ENCODE assay signal across 14 cellular contexts in the genomic region with DNA sequence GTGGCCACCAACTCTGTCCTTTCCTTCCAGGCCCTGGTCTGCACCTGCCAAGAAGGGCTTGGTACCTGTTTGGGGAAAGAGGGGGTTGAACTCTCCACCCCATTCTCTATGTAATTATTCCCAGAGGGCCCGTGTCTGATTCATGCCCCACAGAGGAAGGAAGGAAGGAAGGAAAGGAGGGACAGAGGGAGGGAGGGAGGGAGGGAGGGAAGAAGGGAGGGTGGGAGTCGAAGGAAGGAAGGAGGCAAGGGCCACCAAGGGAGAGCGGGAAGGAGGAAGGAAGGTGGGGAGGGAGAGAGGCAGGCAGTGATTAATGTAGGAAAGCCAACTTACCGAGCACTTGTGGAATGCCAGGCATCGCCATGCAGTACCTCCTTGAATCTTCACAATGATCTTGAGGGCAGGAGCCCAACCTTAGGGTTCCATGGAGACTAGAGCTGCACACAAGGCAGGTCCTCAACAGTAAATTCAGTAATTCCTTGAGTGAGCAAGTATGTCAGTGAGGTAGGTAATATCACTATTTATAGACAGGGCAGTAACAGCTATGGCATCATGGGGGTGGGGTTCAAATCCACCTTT.
A peak's percentile ranks its signal among the peaks of the same experiment; 100 is the strongest.
DNase-seq lines count a peak whose midpoint lies in the region; ATAC-seq, FAIRE-seq and TF ChIP-seq lines count a peak whose summit lies in the region.
"Had no signal": no experiment of that assay in that cellular context is flagged by ENCODE, and none has a peak within 500 bp of the region (broad histone marks: within the 10 kb centered on the region; RNA-seq: fewer than 3 reads in every experiment).

No MANE protein-coding gene starts in this region.

- intact Hi-C loops in heart right ventricle (cut with DNase I), result loop anchor here in 1 of 10 donors (5.0 kb wide), 1 partner anchor 102 kb away; no protein-coding TSS in a partner anchor
- intact Hi-C loops in prostate gland (cut with DNase I), result no loop called here

- no peaks in the 10 kb centered on the region for H3K9me3 ChIP-seq in BLaER1 treated with 17β-estradiol and CSF1 and Interleukin-3, amounts not matched to agents 10 nM and 100 nM (replicated peaks in 1 of 11)
- H3K9me3 ChIP-seq in SJCRH30 (replicated peaks), result no peaks in the 10 kb centered on the region
- no peaks in the 10 kb centered on the region for H3K9me3 ChIP-seq in heart right ventricle
- no peaks in the 10 kb centered on the region for H3K9me3 ChIP-seq in prostate gland
- H3K9me3 ChIP-seq in small intestine (ENCODE audit: control insufficient read depth, low read depth), result no peaks in the 10 kb centered on the region
- H3K9me3 ChIP-seq: BE2C had no signal

- no peak for TF ChIP-seq POLR2A in prostate gland (IDR thresholded peaks at IDR 0.05)

- no peak overlapping the region for H3K9ac ChIP-seq in BLaER1 treated with 17β-estradiol and CSF1 and Interleukin-3, amounts not matched to agents 10 nM and 100 nM

- H3K27me3 Mint-ChIP-seq in activated T-cell treated with anti-CD3 and anti-CD28 coated beads, Interleukin-2, amount 50 U/mL, for 72 hours (ENCODE audit: low read depth), result peaks cover 6% of the 10 kb centered on the region
- peaks cover 2% of the 10 kb centered on the region for H3K27me3 Mint-ChIP-seq in activated CD4-positive, alpha-beta T cell treated with anti-CD3 and anti-CD28 coated beads, Interleukin-2, amount 10 ng/mL, durations not matched to agents 7 days and 5 days

- H3K4me2 ChIP-seq in BLaER1 treated with 17β-estradiol and CSF1 and Interleukin-3, amounts not matched to agents 10 nM and 100 nM, result peak overlapping the region; percentile 25 to 71 (median 61)

- ATAC-seq in heart right ventricle, result peak; percentile 8 to 67 (median 36)
- no peak for ATAC-seq in activated T-cell treated with anti-CD3 and anti-CD28 coated beads, Interleukin-2, amount 50 U/mL, for 72 hours (replicated peaks in 1 of 2)

- H3K36me3 Mint-ChIP-seq in activated T-cell treated with anti-CD3 and anti-CD28 coated beads, Interleukin-2, amount 50 U/mL, for 72 hours (ENCODE audit: insufficient read depth in 2 of 2), result no peaks in the 10 kb centered on the region
- no peaks in the 10 kb centered on the region for H3K36me3 Mint-ChIP-seq in activated CD4-positive, alpha-beta T cell treated with anti-CD3 and anti-CD28 coated beads, Interleukin-2, amount 10 ng/mL, durations not matched to agents 7 days and 5 days (ENCODE audit: low read depth)

- peaks cover 5 to 18% (median 13%) of the 10 kb centered on the region in 10 experiments; a peak in 19 of 20 replicates for H3K4me1 ChIP-seq in BLaER1 treated with 17β-estradiol and CSF1 and Interleukin-3, amounts not matched to agents 10 nM and 100 nM
- peaks cover 4% of the 10 kb centered on the region; the same call in 1 of the 2 replicates for H3K4me1 ChIP-seq in SJCRH30
- peaks cover 6 to 45% (median 27%) of the 10 kb centered on the region in 9 donors for H3K4me1 ChIP-seq in heart right ventricle
- H3K4me1 ChIP-seq in prostate gland (replicated peaks), result no peaks in the 10 kb centered on the region
- H3K4me1 ChIP-seq in small intestine (ENCODE audit: control insufficient read depth in 2 of 2, insufficient read depth in 1 of 2, low read depth in 1 of 2, low read length in 1 of 2), result no peaks in the 10 kb centered on the region

- 41 to 51% methylated on average over 5 of the region's 5 CpGs for WGBS in heart right ventricle, 2 donors
- WGBS in prostate gland, result 55% methylated on average over 5 of the region's 5 CpGs
- 52 to 72% (median 72%) methylated on average over 5 of the region's 5 CpGs for WGBS in small intestine, 3 donors

- FAIRE-seq in small intestine (lab: Jason Lieb, UNC), result no peak
- FAIRE-seq: kidney had no signal

- POLR2A ChIA-PET in activated CD4-positive, alpha-beta T cell treated with anti-CD3 and anti-CD28 coated beads, Interleukin-2, amount 10 ng/mL, durations not matched to agents 7 days and 5 days (lab: Charles Lee), result no interaction called here

- no peak overlapping the region for H3K27ac Mint-ChIP-seq in activated T-cell treated with anti-CD3 and anti-CD28 coated beads, Interleukin-2, amount 50 U/mL, for 72 hours
- H3K27ac Mint-ChIP-seq in activated CD4-positive, alpha-beta T cell treated with anti-CD3 and anti-CD28 coated beads, Interleukin-2, amount 10 ng/mL, durations not matched to agents 7 days and 5 days, result no peak overlapping the region
- H3K27ac Mint-ChIP-seq: T-helper 1 cell treated with Interleukin-12 subunit alpha and Interleukin-12 subunit beta and Interleukin-4 antibody, amounts not matched to agents 30 μg/mL and 1 μg/mL, for 36 hours had no signal

- no peaks in the 10 kb centered on the region for H3K36me3 ChIP-seq in BLaER1 treated with 17β-estradiol and CSF1 and Interleukin-3, amounts not matched to agents 10 nM and 100 nM
- H3K36me3 ChIP-seq in SJCRH30 (no peaks in the 10 kb centered on the region), heart right ventricle (no peaks in the 10 kb centered on the region), prostate gland (no peaks in the 10 kb centered on the region), small intestine (ENCODE audit: control insufficient read depth in 2 of 2, insufficient read depth in 2 of 2, low read length in 2 of 2) (no peaks in the 10 kb centered on the region)
- H3K36me3 ChIP-seq: BE2C had no signal

- no peak overlapping the region for H3K4me3 ChIP-seq in BLaER1 treated with 17β-estradiol and CSF1 and Interleukin-3, amounts not matched to agents 10 nM and 100 nM
- H3K4me3 ChIP-seq in SJCRH30, result peak overlapping the region; percentile 48
- peak overlapping the region in 1 of 10 donors; percentile 3 for H3K4me3 ChIP-seq in heart right ventricle
- no peak overlapping the region for H3K4me3 ChIP-seq in prostate gland
- H3K4me3 ChIP-seq in small intestine (ENCODE audit: low read depth in 1 of 2, low read length in 2 of 2), result no peak overlapping the region

- H3K27me3 ChIP-seq in BLaER1 treated with 17β-estradiol and CSF1 and Interleukin-3, amounts not matched to agents 10 nM and 100 nM, result no peaks in the 10 kb centered on the region
- H3K27me3 ChIP-seq in SJCRH30 (no peaks in the 10 kb centered on the region; the same call in 1 of the 2 replicates), heart right ventricle (no peaks in the 10 kb centered on the region), prostate gland (replicated peaks; ENCODE audit: insufficient read depth) (no peaks in the 10 kb centered on the region), small intestine (ENCODE audit: control insufficient read depth in 2 of 2, insufficient read depth in 2 of 2, low read length in 2 of 2) (no peaks in the 10 kb centered on the region)
- H3K27me3 ChIP-seq: BE2C had no signal

- no peak overlapping the region for H3K4me3 Mint-ChIP-seq in activated T-cell treated with anti-CD3 and anti-CD28 coated beads, Interleukin-2, amount 50 U/mL, for 72 hours
- no peak overlapping the region for H3K4me3 Mint-ChIP-seq in activated CD4-positive, alpha-beta T cell treated with anti-CD3 and anti-CD28 coated beads, Interleukin-2, amount 10 ng/mL, durations not matched to agents 7 days and 5 days
- H3K4me3 Mint-ChIP-seq: T-helper 1 cell treated with Interleukin-12 subunit alpha and Interleukin-12 subunit beta and Interleukin-4 antibody, amounts not matched to agents 30 μg/mL and 1 μg/mL, for 36 hours had no signal

- no peaks in the 10 kb centered on the region for H3K9me3 Mint-ChIP-seq in activated T-cell treated with anti-CD3 and anti-CD28 coated beads, Interleukin-2, amount 50 U/mL, for 72 hours
- H3K9me3 Mint-ChIP-seq in activated CD4-positive, alpha-beta T cell treated with anti-CD3 and anti-CD28 coated beads, Interleukin-2, amount 10 ng/mL, durations not matched to agents 7 days and 5 days, result no peaks in the 10 kb centered on the region
- H3K9me3 Mint-ChIP-seq: T-helper 1 cell treated with Interleukin-12 subunit alpha and Interleukin-12 subunit beta and Interleukin-4 antibody, amounts not matched to agents 30 μg/mL and 1 μg/mL, for 36 hours had no signal

- CTCF ChIA-PET in activated CD4-positive, alpha-beta T cell treated with anti-CD3 and anti-CD28 coated beads, Interleukin-2, amount 10 ng/mL, durations not matched to agents 7 days and 5 days (lab: Charles Lee), result no interaction called here

- H3K27ac ChIP-seq in BLaER1 treated with 17β-estradiol and CSF1 and Interleukin-3, amounts not matched to agents 10 nM and 100 nM, result peak overlapping the region in 3 of 11 experiments; percentile 5 to 31 (median 17); a peak in 4 of 22 replicates
- no peak overlapping the region for H3K27ac ChIP-seq in SJCRH30
- H3K27ac ChIP-seq in heart right ventricle, result peak overlapping the region; percentile 41 to 94 (median 84)
- H3K27ac ChIP-seq in prostate gland, result peak overlapping the region; percentile 61
- peak overlapping the region in 1 of 2 donors; percentile 63 for H3K27ac ChIP-seq in small intestine (ENCODE audit: low read depth in 1 of 2, low read length in 1 of 2)

- no peaks in the 10 kb centered on the region for H4K20me1 ChIP-seq in BLaER1 treated with 17β-estradiol and CSF1 and Interleukin-3, amounts not matched to agents 10 nM and 100 nM

- H3K4me1 Mint-ChIP-seq in activated T-cell treated with anti-CD3 and anti-CD28 coated beads, Interleukin-2, amount 50 U/mL, for 72 hours (ENCODE audit: low read depth), result no peaks in the 10 kb centered on the region
- no peaks in the 10 kb centered on the region for H3K4me1 Mint-ChIP-seq in activated CD4-positive, alpha-beta T cell treated with anti-CD3 and anti-CD28 coated beads, Interleukin-2, amount 10 ng/mL, durations not matched to agents 7 days and 5 days

- DNase-seq in SJCRH30 (no peak), heart right ventricle (peak in 1 of 2 donors; percentile 26), prostate gland (ENCODE audit: low spot score) (no peak), NCI-H1105 treated with DMSO at 0.1 percent for 48 hours (lab: John Stamatoyannopoulos, UW) (no peak), small intestine (no peak)
- DNase-seq in activated T-cell treated with anti-CD3 and anti-CD28 coated beads, Interleukin-2, amount 50 U/mL, for 72 hours, result no peak
- no peak for DNase-seq in activated CD4-positive, alpha-beta T cell treated with anti-CD3 and anti-CD28 coated beads, Interleukin-2, amount 10 ng/mL, durations not matched to agents 7 days and 5 days
- DNase-seq: activated T-cell treated with anti-CD3 and anti-CD28 coated beads, Interleukin-2, amount 50 U/mL, for 1 hour; effector CD8-positive, alpha-beta T cell; NCI-H2081 treated with DMSO at 0.1 percent for 48 hours had no signal

- TF ChIP-seq CTCF in heart right ventricle (IDR thresholded peaks at IDR 0.05) (no peak), prostate gland (IDR thresholded peaks at IDR 0.05) (no peak)

Comparison
In these comparisons a context has a peak if more than half of its experiments do, and no peak if none do; other contexts are left out.
1. ATAC-seq: peak in heart right ventricle (8 of 8); none in activated T-cell treated with anti-CD3 and anti-CD28 coated beads, Interleukin-2, amount 50 U/mL, for 72 hours (0 of 2).